ENCODE assay signal across 14 cellular contexts in genomic region chr17:30720013-30720471, GRCh38.
A peak's percentile ranks its signal among the peaks of the same experiment; 100 is the strongest.
DNase-seq lines count a peak whose midpoint lies in the region; ATAC-seq and TF ChIP-seq lines count a peak whose summit lies in the region.
"Had no signal": no experiment of that assay in that cellular context is flagged by ENCODE, and none has a peak within 500 bp of the region (broad histone marks: within the 10 kb centered on the region; RNA-seq: fewer than 3 reads in every experiment).

No MANE protein-coding gene starts in this region.

- peaks cover 9% of the 10 kb centered on the region for H3K4me1 Mint-ChIP-seq in T-helper 17 cell
- H3K4me1 Mint-ChIP-seq in progenitor cell of endocrine pancreas (ENCODE audit: low read depth): no peaks in the 10 kb centered on the region
- H3K4me1 Mint-ChIP-seq: mesothelial cell of epicardium had no signal

- H3K27ac Mint-ChIP-seq in T-helper 17 cell: no peak overlapping the region
- no peak overlapping the region for H3K27ac Mint-ChIP-seq in progenitor cell of endocrine pancreas
- H3K27ac Mint-ChIP-seq: activated T-helper 1 cell treated with anti-CD3 and anti-CD28 coated beads, Interleukin-12 subunit alpha, Interleukin-12 subunit beta, Interleukin-2, Interleukin-4 antibody, amounts not matched to agents 30 ng/mL and 10 ng/mL and 1 ng/mL, durations not matched to agents 14 hours and 24 hours and 36 hours; stimulated activated naive CD8-positive, alpha-beta T cell treated with anti-CD3 and anti-CD28 coated beads, Interleukin-15, amount 100 ng/mL, for 72 hours had no signal

- no peak overlapping the region for H3K27ac ChIP-seq in left ventricle myocardium inferior (replicated peaks)
- H3K27ac ChIP-seq: uterus had no signal

- DNase-seq in H7 (peak; percentile 19), T-helper 17 cell (no peak), left ventricle myocardium inferior (peak; percentile 10), progenitor cell of endocrine pancreas (ENCODE audit: low spot score, unreplicated experiment) (peak; percentile 6), pons (ENCODE audit: low spot score) (no peak)
- DNase-seq: GOT3, NCI-H2227 treated with DMSO at 0.1 percent for 48 hours had no signal

- intact Hi-C loops in left ventricle myocardium inferior (cut with micrococcal nuclease): no loop called here

- H3K9me3 ChIP-seq in T-helper 17 cell (ENCODE audit: control insufficient read depth, low read length, poor library complexity, severe bottlenecking): no peaks in the 10 kb centered on the region
- H3K9me3 ChIP-seq in left ventricle myocardium inferior (replicated peaks): no peaks in the 10 kb centered on the region
- H3K9me3 ChIP-seq: SK-N-SH, uterus had no signal

- no peak for ATAC-seq in T-helper 17 cell
- ATAC-seq in HG03460 (IDR thresholded peaks at IDR 0.05; ENCODE audit: unreplicated experiment): no peak
- no peak for ATAC-seq in GM18861 (IDR thresholded peaks at IDR 0.05; ENCODE audit: unreplicated experiment)

- H3K36me3 Mint-ChIP-seq in T-helper 17 cell (ENCODE audit: low read depth) (peaks cover 2% of the 10 kb centered on the region), progenitor cell of endocrine pancreas (ENCODE audit: insufficient read depth) (peaks cover 5% of the 10 kb centered on the region)

- H3K4me3 ChIP-seq in H7 (ENCODE audit: insufficient read depth, low read depth, low read length) (no peak overlapping the region), left ventricle myocardium inferior (no peak overlapping the region)
- H3K4me3 ChIP-seq: uterus had no signal

- no peaks in the 10 kb centered on the region for H3K27me3 ChIP-seq in H7 (ENCODE audit: control insufficient read depth, insufficient read depth, low read length)
- H3K27me3 ChIP-seq in left ventricle myocardium inferior (ENCODE audit: low read depth): no peaks in the 10 kb centered on the region
- H3K27me3 ChIP-seq: uterus had no signal

- H3K4me1 ChIP-seq in left ventricle myocardium inferior: no peaks in the 10 kb centered on the region
- H3K4me1 ChIP-seq: uterus had no signal

- no peak for TF ChIP-seq CTCF in left ventricle myocardium inferior (IDR thresholded peaks at IDR 0.05; ENCODE audit: borderline replicate concordance)
- no peak for TF ChIP-seq CTCF in progenitor cell of endocrine pancreas (IDR thresholded peaks at IDR 0.05; ENCODE audit: unreplicated experiment)

- H3K36me3 ChIP-seq in H7 (replicated peaks; ENCODE audit: control insufficient read depth, insufficient read depth, low read length): no peaks in the 10 kb centered on the region
- no peaks in the 10 kb centered on the region for H3K36me3 ChIP-seq in left ventricle myocardium inferior
- H3K36me3 ChIP-seq: uterus had no signal

- no peaks in the 10 kb centered on the region for H3K27me3 Mint-ChIP-seq in T-helper 17 cell
- no peaks in the 10 kb centered on the region for H3K27me3 Mint-ChIP-seq in progenitor cell of endocrine pancreas
- H3K27me3 Mint-ChIP-seq: stimulated activated naive CD8-positive, alpha-beta T cell treated with anti-CD3 and anti-CD28 coated beads, Interleukin-15, amount 100 ng/mL, for 72 hours had no signal

- H3K4me3 Mint-ChIP-seq in T-helper 17 cell (peak overlapping the region; percentile 85), progenitor cell of endocrine pancreas (ENCODE audit: low read depth) (no peak overlapping the region)
- H3K4me3 Mint-ChIP-seq: mesothelial cell of epicardium had no signal

- H3K9me3 Mint-ChIP-seq in progenitor cell of endocrine pancreas (ENCODE audit: low read depth): no peaks in the 10 kb centered on the region
- H3K9me3 Mint-ChIP-seq: activated T-helper 1 cell treated with anti-CD3 and anti-CD28 coated beads, Interleukin-12 subunit alpha, Interleukin-12 subunit beta, Interleukin-2, Interleukin-4 antibody, amounts not matched to agents 30 ng/mL and 10 ng/mL and 1 ng/mL, durations not matched to agents 14 hours and 24 hours and 36 hours; mesothelial cell of epicardium; stimulated activated naive CD8-positive, alpha-beta T cell treated with anti-CD3 and anti-CD28 coated beads, Interleukin-15, amount 100 ng/mL, for 72 hours had no signal

Comparison
In these comparisons a context has a peak if more than half of its experiments do, and no peak if none do; other contexts are left out.
1. DNase-seq: peak in H7 (single experiment), left ventricle myocardium inferior (single experiment) and progenitor cell of endocrine pancreas (single experiment); none in T-helper 17 cell (0 of 3) and pons (single experiment).